ENCODE assay signal across 13 cellular contexts in genomic region chr6:106886922-106887797, GRCh38.
DNase-seq lines count a peak whose midpoint lies in the region; ATAC-seq and TF ChIP-seq lines count a peak whose summit lies in the region.
"Had no signal": no experiment of that assay in that cellular context is flagged by ENCODE, and none has a peak within 500 bp of the region (broad histone marks: within the 10 kb centered on the region; RNA-seq: fewer than 3 reads in every experiment).

No MANE protein-coding gene starts in this region.

- POLR2A ChIA-PET in WTC11 (lab: Charles Lee): interaction anchor here (0.5 kb wide), 1 partner anchor 36 kb away, joined by 3 read pairs; no protein-coding TSS in a partner anchor
- POLR2A ChIA-PET in activated CD4-positive, alpha-beta memory T cell treated with anti-CD3 and anti-CD28 coated beads, Interleukin-2, amount 10 ng/mL, durations not matched to agents 7 days and 5 days (lab: Charles Lee): no interaction called here

- H3K27me3 ChIP-seq in right lobe of liver (no peaks in the 10 kb centered on the region), dorsolateral prefrontal cortex (peaks cover 0 to 10% (median 0%) of the 10 kb centered on the region in 45 donors)

- DNase-seq in Calu3 (no peak), NCI-H2107 (lab: John Stamatoyannopoulos, UW) (peak; percentile 5), WTC11 (ENCODE audit: low spot score) (no peak), right lobe of liver (no peak), GDM1 (lab: John Stamatoyannopoulos, UW) (no peak), dorsolateral prefrontal cortex (no peak), dermis blood vessel endothelial cell (no peak)
- DNase-seq in activated CD4-positive, alpha-beta memory T cell treated with anti-CD3 and anti-CD28 coated beads, Interleukin-2, amount 10 ng/mL, durations not matched to agents 7 days and 5 days: no peak
- DNase-seq: activated CD4-positive, alpha-beta T cell treated with anti-CD3 and anti-CD28 coated beads for 48 hours; activated effector memory CD4-positive, alpha-beta T cell treated with Interleukin-2 at 50 U/mL for 16 hours; NCI-H1048; SK-N-SH; stimulated activated CD4-positive, alpha-beta T cell treated with anti-CD3 and anti-CD28 coated beads, Interleukin-4, amount 100 ng/mL, for 4 hours had no signal

- ATAC-seq in WTC11: peak; percentile 40
- ATAC-seq in right lobe of liver: peak; percentile 53 to 65 (median 63)

- H3K9me3 Mint-ChIP-seq in Calu3 (ENCODE audit: low read depth, unreplicated experiment): no peaks in the 10 kb centered on the region
- no peaks in the 10 kb centered on the region for H3K9me3 Mint-ChIP-seq in WTC11
- H3K9me3 Mint-ChIP-seq in activated CD4-positive, alpha-beta memory T cell treated with anti-CD3 and anti-CD28 coated beads, Interleukin-2, amount 10 ng/mL, durations not matched to agents 7 days and 5 days: no peaks in the 10 kb centered on the region

- H3K9me3 ChIP-seq in right lobe of liver: no peaks in the 10 kb centered on the region
- H3K9me3 ChIP-seq: SK-N-SH had no signal

- H3K36me3 Mint-ChIP-seq in Calu3 (ENCODE audit: insufficient read depth, unreplicated experiment) (peaks cover 13% of the 10 kb centered on the region), WTC11 (no peaks in the 10 kb centered on the region)
- H3K36me3 Mint-ChIP-seq in activated CD4-positive, alpha-beta memory T cell treated with anti-CD3 and anti-CD28 coated beads, Interleukin-2, amount 10 ng/mL, durations not matched to agents 7 days and 5 days (ENCODE audit: low read depth): no peaks in the 10 kb centered on the region

- no peaks in the 10 kb centered on the region for H3K36me3 ChIP-seq in right lobe of liver

- H3K4me1 Mint-ChIP-seq in Calu3 (ENCODE audit: low read depth, unreplicated experiment): peaks cover 71% of the 10 kb centered on the region
- peaks cover 65% of the 10 kb centered on the region for H3K4me1 Mint-ChIP-seq in WTC11
- H3K4me1 Mint-ChIP-seq in activated CD4-positive, alpha-beta memory T cell treated with anti-CD3 and anti-CD28 coated beads, Interleukin-2, amount 10 ng/mL, durations not matched to agents 7 days and 5 days: no peaks in the 10 kb centered on the region

- BruUV-seq in Calu3 (replicated peaks; lab: Mats Ljungman, UMichigan): no TSS peak

- intact Hi-C loops in Calu3 (cut with micrococcal nuclease; ENCODE audit: unreplicated experiment) (loop anchor here (10.0 kb wide), 1 partner anchor 282 kb away; no protein-coding TSS in a partner anchor), right lobe of liver (cut with DNase I) (no loop called here), dorsolateral prefrontal cortex (cut with DNase I) (no loop called here)

- TF ChIP-seq CTCF in Calu3 (IDR thresholded peaks at IDR 0.05; ENCODE audit: unreplicated experiment): no peak
- no peak for TF ChIP-seq CTCF in WTC11 (IDR thresholded peaks at IDR 0.05)
- no peak for TF ChIP-seq CTCF in right lobe of liver (IDR thresholded peaks at IDR 0.05)
- TF ChIP-seq CTCF in dorsolateral prefrontal cortex (IDR thresholded peaks at IDR 0.05 in 54 of 56, conservative IDR thresholded peaks at IDR 0.05 in 2 of 56; ENCODE audit: low read depth in 1 of 56, partially characterized antibody in 56 of 56): no peak

- H3K4me3 ChIP-seq in right lobe of liver (no peak overlapping the region), dorsolateral prefrontal cortex (no peak overlapping the region)

- H3K4me3 Mint-ChIP-seq in Calu3 (ENCODE audit: low read depth, unreplicated experiment) (no peak overlapping the region), WTC11 (peak overlapping the region; percentile 46)
- no peak overlapping the region for H3K4me3 Mint-ChIP-seq in activated CD4-positive, alpha-beta memory T cell treated with anti-CD3 and anti-CD28 coated beads, Interleukin-2, amount 10 ng/mL, durations not matched to agents 7 days and 5 days

- H3K4me1 ChIP-seq in right lobe of liver: peaks cover 0 to 15% (median 2%) of the 10 kb centered on the region in 4 donors

- H3K27me3 Mint-ChIP-seq in Calu3 (ENCODE audit: unreplicated experiment) (no peaks in the 10 kb centered on the region), WTC11 (ENCODE audit: low read depth) (no peaks in the 10 kb centered on the region)
- H3K27me3 Mint-ChIP-seq in activated CD4-positive, alpha-beta memory T cell treated with anti-CD3 and anti-CD28 coated beads, Interleukin-2, amount 10 ng/mL, durations not matched to agents 7 days and 5 days: peaks cover 23% of the 10 kb centered on the region

- H3K27ac ChIP-seq in right lobe of liver (peak overlapping the region; percentile 14 to 42 (median 39)), dorsolateral prefrontal cortex (no peak overlapping the region)

- H3K27ac Mint-ChIP-seq in Calu3 (ENCODE audit: unreplicated experiment) (peak overlapping the region; percentile 30), WTC11 (peak overlapping the region; percentile 98)
- H3K27ac Mint-ChIP-seq in activated CD4-positive, alpha-beta memory T cell treated with anti-CD3 and anti-CD28 coated beads, Interleukin-2, amount 10 ng/mL, durations not matched to agents 7 days and 5 days: no peak overlapping the region

- no peak for TF ChIP-seq POLR2A in right lobe of liver (IDR thresholded peaks at IDR 0.05)

- CTCF ChIA-PET in Calu3 (lab: Charles Lee) (interaction anchor here (0.6 to 1.6 kb wide), 4 partner anchors 28 to 94 kb away, joined by 3 to 4 read pairs (median 3); no protein-coding TSS in a partner anchor), WTC11 (lab: Charles Lee) (interaction anchor here (0.8 to 2.3 kb wide), 6 partner anchors 9 to 526 kb away, joined by 3 to 7 read pairs (median 3); partner anchors contain the start of gene CRYBG1)
- CTCF ChIA-PET in activated CD4-positive, alpha-beta memory T cell treated with anti-CD3 and anti-CD28 coated beads, Interleukin-2, amount 10 ng/mL, durations not matched to agents 7 days and 5 days (lab: Charles Lee): interaction anchor here (0.8 kb wide), 1 partner anchor 92 kb away, joined by 3 read pairs; no protein-coding TSS in a partner anchor

- 56% methylated on average over 8 of the region's 8 CpGs for WGBS in right lobe of liver (ENCODE audit: insufficient coverage, low coverage, low lambda C conversion rate, missing lambda C conversion rate)

TF ChIP-seq in WTC11, 78 proteins besides CTCF, POLR2A, EP300 and RAD21:
- no peak for TF ChIP-seq IRF1 (CRISPR knock-in tag; IDR thresholded peaks at IDR 0.05)
- 0 out of 2 replicates have a peak, but pooled peaks have one; percentile 19 for TF ChIP-seq MXD4 (CRISPR knock-in tag; IDR thresholded peaks at IDR 0.05; ENCODE audit: borderline replicate concordance)

Comparison
In these comparisons a context has a peak if more than half of its experiments do, and no peak if none do; other contexts are left out.
1. H3K27ac ChIP-seq: peak in right lobe of liver (3 of 3); none in dorsolateral prefrontal cortex (0 of 59).